Comparison of ENCODE assay signal across 20 cellular contexts in genomic region chr1:180901221-180901990, GRCh38.
"Had no signal": no experiment of that assay in that cellular context is flagged by ENCODE, and none has a peak within 500 bp of the region (broad histone marks: within the 10 kb centered on the region; RNA-seq: fewer than 3 reads in every experiment).

No MANE protein-coding gene starts in this region.

- H3K4me1 ChIP-seq: prostate gland, spleen, testis, uterus had no signal

- H3K36me3 ChIP-seq: heart left ventricle, ovary, prostate gland, spleen, uterus had no signal

- H3K27ac ChIP-seq: coronary artery, epithelial cell of prostate, heart left ventricle, ovary, prostate gland, spleen, testis, uterus had no signal

- H3K27me3 ChIP-seq: heart left ventricle, ovary, spleen, testis, uterus had no signal

- DNase-seq: activated CD8-positive, alpha-beta memory T cell treated with anti-CD3 and anti-CD28 coated beads, Interleukin-2, amount 50 U/mL, for 4 hours; activated naive CD4-positive, alpha-beta T cell treated with Interleukin-2 at 50 U/mL for 16 hours; activated naive CD8-positive, alpha-beta T cell treated with anti-CD3 and anti-CD28 coated beads, Interleukin-2, amount 10 ng/mL, durations not matched to agents 7 days and 5 days; activated T-cell treated with anti-CD3 and anti-CD28 coated beads, Interleukin-2, amount 50 U/mL, for 4 hours; amygdala; cerebellar nuclear complex; heart left ventricle; islet precursor cell; left colon; nephron progenitor cell; ovary; spleen; stimulated activated CD4-positive, alpha-beta T cell treated with anti-CD3 and anti-CD28 coated beads, Interleukin-4, amount 100 ng/mL, for 1 hour; stimulated activated naive CD4-positive, alpha-beta T cell; testis; trophoblast cell; uterus had no signal

- H3K9me3 ChIP-seq: heart left ventricle, ovary, prostate gland, spleen, testis, uterus had no signal

- ATAC-seq: activated T-cell treated with anti-CD3 and anti-CD28 coated beads, Interleukin-2, amount 50 U/mL, for 4 hours; heart left ventricle; left colon had no signal

- H3K4me3 ChIP-seq: coronary artery, heart left ventricle, ovary, prostate gland, spleen, testis, uterus had no signal
